In the genomic region with DNA sequence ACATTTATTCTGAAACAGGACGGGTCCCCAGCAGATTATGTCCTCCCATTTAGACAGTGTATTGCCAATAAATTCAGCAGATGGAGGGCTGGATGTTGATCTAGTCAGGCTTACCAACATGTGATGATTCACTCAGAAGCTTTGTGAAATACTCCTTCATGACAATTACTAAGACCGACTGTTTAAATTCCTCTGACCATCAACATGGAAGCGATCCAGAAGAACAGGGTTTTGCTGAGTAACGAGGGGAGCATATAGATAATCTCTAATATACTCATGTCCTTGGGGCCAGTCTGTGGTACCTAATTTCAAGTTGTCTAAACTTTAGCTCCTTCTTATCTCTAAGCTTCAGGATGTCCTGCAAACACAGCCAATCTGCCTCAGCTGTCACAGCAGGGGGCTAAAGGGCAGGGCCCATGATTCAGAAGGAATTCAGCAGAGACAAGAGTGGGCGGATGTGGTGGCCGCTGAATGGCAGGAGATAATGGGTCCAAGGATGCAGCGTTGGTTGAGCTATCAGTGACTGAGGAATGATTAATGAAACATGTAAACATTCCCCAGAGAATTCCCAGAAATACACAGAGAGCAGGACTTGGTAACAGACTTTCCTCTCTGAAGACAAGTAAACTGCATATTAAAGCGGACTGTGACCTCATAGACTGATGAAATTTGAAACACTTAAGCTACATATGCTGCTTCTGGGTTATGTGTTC, we compare ENCODE assay signal across 1 cellular context.
TF ChIP-seq lines count a peak whose summit lies in the region.

No MANE protein-coding gene starts in this region.

TF ChIP-seq in HepG2, 621 proteins besides CTCF, POLR2A, EP300 and RAD21 (continued from another document and continues in another):
- TF ChIP-seq, protein P1, sequence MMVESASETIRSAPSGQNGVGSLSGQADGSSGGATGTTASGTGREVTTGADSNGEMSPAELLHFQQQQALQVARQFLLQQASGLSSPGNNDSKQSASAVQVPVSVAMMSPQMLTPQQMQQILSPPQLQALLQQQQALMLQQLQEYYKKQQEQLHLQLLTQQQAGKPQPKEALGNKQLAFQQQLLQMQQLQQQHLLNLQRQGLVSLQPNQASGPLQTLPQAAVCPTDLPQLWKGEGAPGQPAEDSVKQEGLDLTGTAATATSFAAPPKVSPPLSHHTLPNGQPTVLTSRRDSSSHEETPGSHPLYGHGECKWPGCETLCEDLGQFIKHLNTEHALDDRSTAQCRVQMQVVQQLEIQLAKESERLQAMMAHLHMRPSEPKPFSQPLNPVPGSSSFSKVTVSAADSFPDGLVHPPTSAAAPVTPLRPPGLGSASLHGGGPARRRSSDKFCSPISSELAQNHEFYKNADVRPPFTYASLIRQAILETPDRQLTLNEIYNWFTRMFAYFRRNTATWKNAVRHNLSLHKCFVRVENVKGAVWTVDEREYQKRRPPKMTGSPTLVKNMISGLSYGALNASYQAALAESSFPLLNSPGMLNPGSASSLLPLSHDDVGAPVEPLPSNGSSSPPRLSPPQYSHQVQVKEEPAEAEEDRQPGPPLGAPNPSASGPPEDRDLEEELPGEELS (CRISPR knock-in tag; IDR thresholded peaks at IDR 0.05): peak; percentile 97
- no peak for TF ChIP-seq HMGA1 (CRISPR knock-in tag; conservative IDR thresholded peaks at IDR 0.05)
- TF ChIP-seq ZNF326 (CRISPR knock-in tag; IDR thresholded peaks at IDR 0.05; ENCODE audit: borderline replicate concordance): no peak
- TF ChIP-seq, protein P2, sequence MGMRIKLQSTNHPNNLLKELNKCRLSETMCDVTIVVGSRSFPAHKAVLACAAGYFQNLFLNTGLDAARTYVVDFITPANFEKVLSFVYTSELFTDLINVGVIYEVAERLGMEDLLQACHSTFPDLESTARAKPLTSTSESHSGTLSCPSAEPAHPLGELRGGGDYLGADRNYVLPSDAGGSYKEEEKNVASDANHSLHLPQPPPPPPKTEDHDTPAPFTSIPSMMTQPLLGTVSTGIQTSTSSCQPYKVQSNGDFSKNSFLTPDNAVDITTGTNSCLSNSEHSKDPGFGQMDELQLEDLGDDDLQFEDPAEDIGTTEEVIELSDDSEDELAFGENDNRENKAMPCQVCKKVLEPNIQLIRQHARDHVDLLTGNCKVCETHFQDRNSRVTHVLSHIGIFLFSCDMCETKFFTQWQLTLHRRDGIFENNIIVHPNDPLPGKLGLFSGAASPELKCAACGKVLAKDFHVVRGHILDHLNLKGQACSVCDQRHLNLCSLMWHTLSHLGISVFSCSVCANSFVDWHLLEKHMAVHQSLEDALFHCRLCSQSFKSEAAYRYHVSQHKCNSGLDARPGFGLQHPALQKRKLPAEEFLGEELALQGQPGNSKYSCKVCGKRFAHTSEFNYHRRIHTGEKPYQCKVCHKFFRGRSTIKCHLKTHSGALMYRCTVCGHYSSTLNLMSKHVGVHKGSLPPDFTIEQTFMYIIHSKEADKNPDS (CRISPR knock-in tag; IDR thresholded peaks at IDR 0.05): peak; percentile 85; the same call in 1 of the 2 replicates
- TF ChIP-seq, protein P3, sequence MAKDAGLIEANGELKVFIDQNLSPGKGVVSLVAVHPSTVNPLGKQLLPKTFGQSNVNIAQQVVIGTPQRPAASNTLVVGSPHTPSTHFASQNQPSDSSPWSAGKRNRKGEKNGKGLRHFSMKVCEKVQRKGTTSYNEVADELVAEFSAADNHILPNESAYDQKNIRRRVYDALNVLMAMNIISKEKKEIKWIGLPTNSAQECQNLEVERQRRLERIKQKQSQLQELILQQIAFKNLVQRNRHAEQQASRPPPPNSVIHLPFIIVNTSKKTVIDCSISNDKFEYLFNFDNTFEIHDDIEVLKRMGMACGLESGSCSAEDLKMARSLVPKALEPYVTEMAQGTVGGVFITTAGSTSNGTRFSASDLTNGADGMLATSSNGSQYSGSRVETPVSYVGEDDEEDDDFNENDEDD (CRISPR knock-in tag; IDR thresholded peaks at IDR 0.05; ENCODE audit: borderline replicate concordance): no peak; the same call in 1 of the 2 replicates
- TF ChIP-seq CCDC6 (CRISPR knock-in tag; IDR thresholded peaks at IDR 0.05): peak; percentile 89; the same call in 1 of the 2 replicates
- TF ChIP-seq SIN3A (IDR thresholded peaks at IDR 0.05; ENCODE audit: borderline replicate concordance, low read depth, low read length): no peak
- no peak for TF ChIP-seq ARNT (IDR thresholded peaks at IDR 0.05)
- no peak for TF ChIP-seq HOXA7 (CRISPR knock-in tag; IDR thresholded peaks at IDR 0.05)
- TF ChIP-seq ZNF558 (CRISPR knock-in tag; IDR thresholded peaks at IDR 0.05; ENCODE audit: borderline replicate concordance): no peak; the same call in 1 of the 2 replicates
- no peak for TF ChIP-seq YEATS4 (CRISPR knock-in tag; IDR thresholded peaks at IDR 0.05; ENCODE audit: borderline replicate concordance)
- peak; percentile 19; the same call in 1 of the 2 replicates for TF ChIP-seq SMC3 (IDR thresholded peaks at IDR 0.05; ENCODE audit: low read length)
- TF ChIP-seq ZNF34 (CRISPR knock-in tag; IDR thresholded peaks at IDR 0.05; ENCODE audit: borderline replicate concordance): no peak
- no peak for TF ChIP-seq SRSF9 (IDR thresholded peaks at IDR 0.05; ENCODE audit: borderline replicate concordance, insufficient read depth, low read depth, low read length, poor library complexity, severe bottlenecking)
- peak; percentile 96 for TF ChIP-seq MED1 (CRISPR knock-in tag; IDR thresholded peaks at IDR 0.05)
- peak; percentile 94 for TF ChIP-seq ZKSCAN8 (CRISPR knock-in tag; IDR thresholded peaks at IDR 0.05; ENCODE audit: borderline replicate concordance)
- no peak for TF ChIP-seq ISX (CRISPR knock-in tag; conservative IDR thresholded peaks at IDR 0.05)
- TF ChIP-seq MTF2 (CRISPR knock-in tag; IDR thresholded peaks at IDR 0.05; ENCODE audit: borderline replicate concordance): no peak
- peak; percentile 76; the same call in 1 of the 2 replicates for TF ChIP-seq ZNF788 (CRISPR knock-in tag; IDR thresholded peaks at IDR 0.05; ENCODE audit: borderline replicate concordance)
- peak; percentile 75 for TF ChIP-seq MXD4 (CRISPR knock-in tag; IDR thresholded peaks at IDR 0.05)
- peak; percentile 51; the same call in 1 of the 2 replicates for TF ChIP-seq ZNF670 (CRISPR knock-in tag; IDR thresholded peaks at IDR 0.05; ENCODE audit: borderline replicate concordance)
- no peak for TF ChIP-seq MTF1 (CRISPR knock-in tag; IDR thresholded peaks at IDR 0.05)
- TF ChIP-seq ZNF253 (CRISPR knock-in tag; IDR thresholded peaks at IDR 0.05; ENCODE audit: borderline replicate concordance): no peak
- TF ChIP-seq, protein P4, sequence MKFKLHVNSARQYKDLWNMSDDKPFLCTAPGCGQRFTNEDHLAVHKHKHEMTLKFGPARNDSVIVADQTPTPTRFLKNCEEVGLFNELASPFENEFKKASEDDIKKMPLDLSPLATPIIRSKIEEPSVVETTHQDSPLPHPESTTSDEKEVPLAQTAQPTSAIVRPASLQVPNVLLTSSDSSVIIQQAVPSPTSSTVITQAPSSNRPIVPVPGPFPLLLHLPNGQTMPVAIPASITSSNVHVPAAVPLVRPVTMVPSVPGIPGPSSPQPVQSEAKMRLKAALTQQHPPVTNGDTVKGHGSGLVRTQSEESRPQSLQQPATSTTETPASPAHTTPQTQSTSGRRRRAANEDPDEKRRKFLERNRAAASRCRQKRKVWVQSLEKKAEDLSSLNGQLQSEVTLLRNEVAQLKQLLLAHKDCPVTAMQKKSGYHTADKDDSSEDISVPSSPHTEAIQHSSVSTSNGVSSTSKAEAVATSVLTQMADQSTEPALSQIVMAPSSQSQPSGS (CRISPR knock-in tag; IDR thresholded peaks at IDR 0.05): peak; percentile 90
- no peak for TF ChIP-seq CBX2 (IDR thresholded peaks at IDR 0.05; ENCODE audit: low read depth, low read length)
- TF ChIP-seq CBX2 (CRISPR knock-in tag; IDR thresholded peaks at IDR 0.05; ENCODE audit: low read depth): no peak
- TF ChIP-seq ZNF562 (CRISPR knock-in tag; IDR thresholded peaks at IDR 0.05; ENCODE audit: borderline replicate concordance): no peak
- TF ChIP-seq ETV5 (CRISPR knock-in tag; IDR thresholded peaks at IDR 0.05; ENCODE audit: borderline replicate concordance): peak; percentile 96
- TF ChIP-seq, protein P5, sequence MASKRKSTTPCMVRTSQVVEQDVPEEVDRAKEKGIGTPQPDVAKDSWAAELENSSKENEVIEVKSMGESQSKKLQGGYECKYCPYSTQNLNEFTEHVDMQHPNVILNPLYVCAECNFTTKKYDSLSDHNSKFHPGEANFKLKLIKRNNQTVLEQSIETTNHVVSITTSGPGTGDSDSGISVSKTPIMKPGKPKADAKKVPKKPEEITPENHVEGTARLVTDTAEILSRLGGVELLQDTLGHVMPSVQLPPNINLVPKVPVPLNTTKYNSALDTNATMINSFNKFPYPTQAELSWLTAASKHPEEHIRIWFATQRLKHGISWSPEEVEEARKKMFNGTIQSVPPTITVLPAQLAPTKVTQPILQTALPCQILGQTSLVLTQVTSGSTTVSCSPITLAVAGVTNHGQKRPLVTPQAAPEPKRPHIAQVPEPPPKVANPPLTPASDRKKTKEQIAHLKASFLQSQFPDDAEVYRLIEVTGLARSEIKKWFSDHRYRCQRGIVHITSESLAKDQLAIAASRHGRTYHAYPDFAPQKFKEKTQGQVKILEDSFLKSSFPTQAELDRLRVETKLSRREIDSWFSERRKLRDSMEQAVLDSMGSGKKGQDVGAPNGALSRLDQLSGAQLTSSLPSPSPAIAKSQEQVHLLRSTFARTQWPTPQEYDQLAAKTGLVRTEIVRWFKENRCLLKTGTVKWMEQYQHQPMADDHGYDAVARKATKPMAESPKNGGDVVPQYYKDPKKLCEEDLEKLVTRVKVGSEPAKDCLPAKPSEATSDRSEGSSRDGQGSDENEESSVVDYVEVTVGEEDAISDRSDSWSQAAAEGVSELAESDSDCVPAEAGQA (IDR thresholded peaks at IDR 0.05; ENCODE audit: low read depth): peak; percentile 57; the same call in 1 of the 2 replicates
- TF ChIP-seq, protein P5 (CRISPR knock-in tag; IDR thresholded peaks at IDR 0.05; ENCODE audit: borderline replicate concordance): peak; percentile 87; the same call in 1 of the 2 replicates
- no peak for TF ChIP-seq RBM39 (IDR thresholded peaks at IDR 0.05; ENCODE audit: low read depth, low read length, poor library complexity, severe bottlenecking)
- TF ChIP-seq, protein P6, sequence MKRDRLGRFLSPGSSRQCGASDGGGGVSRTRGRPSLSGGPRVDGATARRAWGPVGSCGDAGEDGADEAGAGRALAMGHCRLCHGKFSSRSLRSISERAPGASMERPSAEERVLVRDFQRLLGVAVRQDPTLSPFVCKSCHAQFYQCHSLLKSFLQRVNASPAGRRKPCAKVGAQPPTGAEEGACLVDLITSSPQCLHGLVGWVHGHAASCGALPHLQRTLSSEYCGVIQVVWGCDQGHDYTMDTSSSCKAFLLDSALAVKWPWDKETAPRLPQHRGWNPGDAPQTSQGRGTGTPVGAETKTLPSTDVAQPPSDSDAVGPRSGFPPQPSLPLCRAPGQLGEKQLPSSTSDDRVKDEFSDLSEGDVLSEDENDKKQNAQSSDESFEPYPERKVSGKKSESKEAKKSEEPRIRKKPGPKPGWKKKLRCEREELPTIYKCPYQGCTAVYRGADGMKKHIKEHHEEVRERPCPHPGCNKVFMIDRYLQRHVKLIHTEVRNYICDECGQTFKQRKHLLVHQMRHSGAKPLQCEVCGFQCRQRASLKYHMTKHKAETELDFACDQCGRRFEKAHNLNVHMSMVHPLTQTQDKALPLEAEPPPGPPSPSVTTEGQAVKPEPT (CRISPR knock-in tag; IDR thresholded peaks at IDR 0.05; ENCODE audit: low read depth): no peak
- no peak for TF ChIP-seq ZSCAN30 (CRISPR knock-in tag; IDR thresholded peaks at IDR 0.05)
- TF ChIP-seq SOX13 (IDR thresholded peaks at IDR 0.05): peak; percentile 76
- peak in 1 of 2 experiments; percentile 96; a peak in 2 of 4 replicates for TF ChIP-seq SOX13 (CRISPR knock-in tag; conservative IDR thresholded peaks at IDR 0.05 in 1 of 2, IDR thresholded peaks at IDR 0.05 in 1 of 2)
- no peak for TF ChIP-seq FOXM1 (CRISPR knock-in tag; IDR thresholded peaks at IDR 0.05)
- TF ChIP-seq, protein P7, sequence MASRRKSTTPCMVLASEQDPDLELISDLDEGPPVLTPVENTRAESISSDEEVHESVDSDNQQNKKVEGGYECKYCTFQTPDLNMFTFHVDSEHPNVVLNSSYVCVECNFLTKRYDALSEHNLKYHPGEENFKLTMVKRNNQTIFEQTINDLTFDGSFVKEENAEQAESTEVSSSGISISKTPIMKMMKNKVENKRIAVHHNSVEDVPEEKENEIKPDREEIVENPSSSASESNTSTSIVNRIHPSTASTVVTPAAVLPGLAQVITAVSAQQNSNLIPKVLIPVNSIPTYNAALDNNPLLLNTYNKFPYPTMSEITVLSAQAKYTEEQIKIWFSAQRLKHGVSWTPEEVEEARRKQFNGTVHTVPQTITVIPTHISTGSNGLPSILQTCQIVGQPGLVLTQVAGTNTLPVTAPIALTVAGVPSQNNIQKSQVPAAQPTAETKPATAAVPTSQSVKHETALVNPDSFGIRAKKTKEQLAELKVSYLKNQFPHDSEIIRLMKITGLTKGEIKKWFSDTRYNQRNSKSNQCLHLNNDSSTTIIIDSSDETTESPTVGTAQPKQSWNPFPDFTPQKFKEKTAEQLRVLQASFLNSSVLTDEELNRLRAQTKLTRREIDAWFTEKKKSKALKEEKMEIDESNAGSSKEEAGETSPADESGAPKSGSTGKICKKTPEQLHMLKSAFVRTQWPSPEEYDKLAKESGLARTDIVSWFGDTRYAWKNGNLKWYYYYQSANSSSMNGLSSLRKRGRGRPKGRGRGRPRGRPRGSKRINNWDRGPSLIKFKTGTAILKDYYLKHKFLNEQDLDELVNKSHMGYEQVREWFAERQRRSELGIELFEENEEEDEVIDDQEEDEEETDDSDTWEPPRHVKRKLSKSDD (CRISPR knock-in tag; IDR thresholded peaks at IDR 0.05; ENCODE audit: low read depth): peak; percentile 74; the same call in 1 of the 2 replicates
- 0 out of 2 replicates have a peak, but pooled peaks have one; percentile 40 for TF ChIP-seq ZIK1 (CRISPR knock-in tag; IDR thresholded peaks at IDR 0.05; ENCODE audit: borderline replicate concordance, low read depth)
- TF ChIP-seq PRPF4 (IDR thresholded peaks at IDR 0.05; ENCODE audit: low read depth, low read length, poor library complexity, severe bottlenecking): no peak
